In genomic region chr1:162632743-162633326, GRCh38 we compare ENCODE assay signal across 9 cellular contexts. TPM values are rescaled to one million over a fixed set of nuclear protein-coding genes. Genes with fewer than 3 reads are reported as not detected.
DNase-seq lines count a peak whose midpoint lies in the region; TF ChIP-seq lines count a peak whose summit lies in the region.
"Had no signal": no experiment of that assay in that cellular context is flagged by ENCODE, and none has a peak within 500 bp of the region (broad histone marks: within the 10 kb centered on the region; RNA-seq: fewer than 3 reads in every experiment).

No MANE protein-coding gene starts in this region.

- intact Hi-C loops in posterior cingulate gyrus (cut with DNase I), result no loop called here

- H3K9me3 ChIP-seq in Peyer's patch, result no peaks in the 10 kb centered on the region
- H3K9me3 ChIP-seq: BLaER1 treated with 17β-estradiol and CSF1 and Interleukin-3, amounts not matched to agents 10 nM and 100 nM had no signal

- TF ChIP-seq CTCF in Peyer's patch (IDR thresholded peaks at IDR 0.05) (no peak), neural crest cell (conservative IDR thresholded peaks at IDR 0.05) (no peak), GM13977 (IDR thresholded peaks at IDR 0.05; ENCODE audit: extremely low read depth, insufficient read depth, missing control alignments) (no peak)

- no peaks in the 10 kb centered on the region for H3K36me3 Mint-ChIP-seq in neural crest cell (ENCODE audit: low read depth)

- peak overlapping the region; percentile 35 for H3K4me3 Mint-ChIP-seq in neural crest cell

- H3K27me3 ChIP-seq in Peyer's patch, result no peaks in the 10 kb centered on the region
- H3K27me3 ChIP-seq: BLaER1 treated with 17β-estradiol and CSF1 and Interleukin-3, amounts not matched to agents 10 nM and 100 nM had no signal

- in situ Hi-C loops in GM13977 (cut with MboI; ENCODE audit: low pct_unique_long_range_greater_than_20kb, low sequenced_read_pairs, unreplicated experiment), result no loop called here

- H3K27me3 Mint-ChIP-seq in neural crest cell (ENCODE audit: low read depth), result no peaks in the 10 kb centered on the region

- H3K4me3 ChIP-seq in Peyer's patch, result peak overlapping the region; percentile 2 to 47 (median 24)
- H3K4me3 ChIP-seq: BLaER1 treated with 17β-estradiol and CSF1 and Interleukin-3, amounts not matched to agents 10 nM and 100 nM had no signal

- H3K27ac ChIP-seq in Peyer's patch, result peak overlapping the region; percentile 34 to 84 (median 56)
- H3K27ac ChIP-seq: BLaER1 treated with 17β-estradiol and CSF1 and Interleukin-3, amounts not matched to agents 10 nM and 100 nM had no signal

- no peaks in the 10 kb centered on the region for H3K36me3 ChIP-seq in Peyer's patch
- H3K36me3 ChIP-seq: BLaER1 treated with 17β-estradiol and CSF1 and Interleukin-3, amounts not matched to agents 10 nM and 100 nM had no signal

- DNase-seq in AG08395 (ENCODE audit: low spot score), result peak; percentile 30
- no peak for DNase-seq in Peyer's patch
- DNase-seq in fibroblast of peridontal ligament (ENCODE audit: extremely low read depth), result peak; percentile 61
- DNase-seq in neural crest cell (ENCODE audit: low read depth, low spot score), result no peak
- DNase-seq in posterior cingulate gyrus, result no peak
- DNase-seq in GM13977 (ENCODE audit: low spot score), result no peak
- no peak for DNase-seq in HPDE6-E6E7 (ENCODE audit: extremely low spot score)
- DNase-seq in D341Med (ENCODE audit: low spot score), result no peak

- H3K9me3 Mint-ChIP-seq in neural crest cell, result no peaks in the 10 kb centered on the region

- peaks cover 7% of the 10 kb centered on the region for H3K4me1 Mint-ChIP-seq in neural crest cell

- TF ChIP-seq POLR2A in Peyer's patch (IDR thresholded peaks at IDR 0.05), result no peak

- H3K27ac Mint-ChIP-seq in neural crest cell (ENCODE audit: unreplicated experiment), result no peak overlapping the region

- no peaks in the 10 kb centered on the region for H3K4me1 ChIP-seq in Peyer's patch
- H3K4me1 ChIP-seq: BLaER1 treated with 17β-estradiol and CSF1 and Interleukin-3, amounts not matched to agents 10 nM and 100 nM had no signal

RNA-seq across cellular contexts. Expression of gene DDR2, which starts 0.6 kb away (rescaled TPM):
- total RNA-seq in Peyer's patch, result 100 to 1,000 TPM in 1 of 4 donors, 10 to 100 TPM in 3; 14.9 to 112 (median 37.2) TPM
- 2.6 and 3.9 TPM in 2 replicates for total RNA-seq in neural crest cell

Comparison
In these comparisons a context has a peak if more than half of its experiments do, and no peak if none do; other contexts are left out.
1. DNase-seq: peak in AG08395 (single experiment) and fibroblast of peridontal ligament (single experiment); none in Peyer's patch (0 of 3), neural crest cell (single experiment), posterior cingulate gyrus (0 of 10), GM13977 (single experiment), HPDE6-E6E7 (single experiment) and D341Med (single experiment).